In genomic region chr5:134586866-134587524, GRCh38 we compare ENCODE assay signal across 8 cellular contexts. TPM values are rescaled to one million over a fixed set of nuclear protein-coding genes. Genes with fewer than 3 reads are reported as not detected.
DNase-seq lines count a peak whose midpoint lies in the region; ATAC-seq and TF ChIP-seq lines count a peak whose summit lies in the region.

No MANE protein-coding gene starts in this region.

- no peaks in the 10 kb centered on the region for H3K36me3 Mint-ChIP-seq in activated T-helper 17 cell treated with anti-CD3 and anti-CD28 coated beads, Interleukin-2, amount 50 U/mL, for 72 hours (ENCODE audit: low read depth)

- H3K27ac ChIP-seq in HUES64 (ENCODE audit: low read depth, low read length) (peak overlapping the region; percentile 57; the same call in 1 of the 2 replicates), RWPE2 (ENCODE audit: poor library complexity, severe bottlenecking) (no peak overlapping the region), neutrophil (no peak overlapping the region)

- peaks cover 14% of the 10 kb centered on the region for H3K4me1 Mint-ChIP-seq in activated T-helper 17 cell treated with anti-CD3 and anti-CD28 coated beads, Interleukin-2, amount 50 U/mL, for 72 hours

- H3K9me3 ChIP-seq in HUES64 (ENCODE audit: insufficient read depth, low read depth, low read length), result no peaks in the 10 kb centered on the region
- no peaks in the 10 kb centered on the region for H3K9me3 ChIP-seq in RWPE2 (ENCODE audit: severe bottlenecking)
- H3K9me3 ChIP-seq in neutrophil, result no peaks in the 10 kb centered on the region

- peak; percentile 77 for ATAC-seq in RWPE2 (ENCODE audit: low read depth)
- ATAC-seq in activated T-helper 17 cell treated with anti-CD3 and anti-CD28 coated beads, Interleukin-2, amount 50 U/mL, for 72 hours (replicated peaks), result peak; percentile 83

- WGBS in HUES64, result 22% methylated on average over 12 of the region's 13 CpGs

- H3K4me1 ChIP-seq in HUES64 (ENCODE audit: insufficient read depth, low read length), result peaks cover 15% of the 10 kb centered on the region
- H3K4me1 ChIP-seq in RWPE2 (ENCODE audit: insufficient read depth, poor library complexity, severe bottlenecking), result peaks cover 10% of the 10 kb centered on the region
- peaks cover 6% of the 10 kb centered on the region in 2 experiments for H3K4me1 ChIP-seq in neutrophil (ENCODE audit: control insufficient read depth in 1 of 2, insufficient read depth in 1 of 2, low read depth in 1 of 2, low read length in 1 of 2)

- 0 out of 2 replicates have a peak overlapping the region, but pooled peaks have one; percentile 23 for H3K4me3 ChIP-seq in HUES64 (ENCODE audit: low read length)
- no peak overlapping the region for H3K4me3 ChIP-seq in RWPE2 (ENCODE audit: severe bottlenecking)
- no peak overlapping the region for H3K4me3 ChIP-seq in foreskin fibroblast (ENCODE audit: low read depth in 1 of 2, low read length in 2 of 2)
- no peak overlapping the region for H3K4me3 ChIP-seq in neutrophil (ENCODE audit: low read depth in 1 of 2, low read length in 1 of 2)

- H3K27ac Mint-ChIP-seq in activated T-helper 17 cell treated with anti-CD3 and anti-CD28 coated beads, Interleukin-2, amount 50 U/mL, for 72 hours, result peak overlapping the region; percentile 66

- H3K27me3 Mint-ChIP-seq in activated T-helper 17 cell treated with anti-CD3 and anti-CD28 coated beads, Interleukin-2, amount 50 U/mL, for 72 hours, result no peaks in the 10 kb centered on the region

- H3K27me3 ChIP-seq in HUES64 (ENCODE audit: insufficient read depth, low read length) (no peaks in the 10 kb centered on the region), RWPE2 (ENCODE audit: insufficient read depth, poor library complexity, severe bottlenecking) (no peaks in the 10 kb centered on the region), neutrophil (no peaks in the 10 kb centered on the region)

- H3K36me3 ChIP-seq in HUES64 (ENCODE audit: insufficient read depth, low read length) (no peaks in the 10 kb centered on the region), RWPE2 (ENCODE audit: low read depth) (no peaks in the 10 kb centered on the region), neutrophil (no peaks in the 10 kb centered on the region)

- peak; percentile 98 for TF ChIP-seq CTCF in GM20000 (IDR thresholded peaks at IDR 0.05; ENCODE audit: extremely low read depth, missing control alignments)
- TF ChIP-seq CTCF in RWPE2 (IDR thresholded peaks at IDR 0.05; ENCODE audit: poor library complexity, severe bottlenecking), result peak; percentile 95
- TF ChIP-seq CTCF in foreskin fibroblast (IDR thresholded peaks at IDR 0.05; ENCODE audit: low read depth, low read length), result peak; percentile 90
- peak; percentile 64 for TF ChIP-seq CTCF in neutrophil (IDR thresholded peaks at IDR 0.05)

- DNase-seq in COR-L47 (lab: John Stamatoyannopoulos, UW), result peak; percentile 61
- DNase-seq in GM20000 (ENCODE audit: low spot score), result peak; percentile 78
- peak; percentile 80 for DNase-seq in RWPE2 (ENCODE audit: low spot score)
- peak; percentile 58 to 90 for DNase-seq in foreskin fibroblast
- peak; percentile 44 for DNase-seq in stromal cell of bone marrow (ENCODE audit: low read depth)

- peak overlapping the region; percentile 59 for H3K4me3 Mint-ChIP-seq in activated T-helper 17 cell treated with anti-CD3 and anti-CD28 coated beads, Interleukin-2, amount 50 U/mL, for 72 hours

- peak overlapping the region; percentile 29; the same call in 1 of the 2 replicates for H3K9ac ChIP-seq in HUES64 (ENCODE audit: low read depth, low read length)

- no peaks in the 10 kb centered on the region for H3K9me3 Mint-ChIP-seq in activated T-helper 17 cell treated with anti-CD3 and anti-CD28 coated beads, Interleukin-2, amount 50 U/mL, for 72 hours

RNA-seq across cellular contexts. Expression of gene SAR1B, which starts 45.6 kb away (rescaled TPM):
- 20.5 TPM for polyA plus RNA-seq in HUES64 (2013, experiment 1 of 2)
- polyA plus RNA-seq in HUES64 (2013, experiment 2 of 2), result 21.2 TPM
- 10 to 100 TPM; 41.6 to 73.0 TPM for total RNA-seq in activated T-helper 17 cell treated with anti-CD3 and anti-CD28 coated beads, Interleukin-2, amount 50 U/mL, for 72 hours
